Comparison of ENCODE assay signal across 8 cellular contexts in genomic region chr6:135497412-135498177, GRCh38. TPM values are rescaled to one million over a fixed set of nuclear protein-coding genes. Genes with fewer than 3 reads are reported as not detected.
DNase-seq lines count a peak whose midpoint lies in the region; ATAC-seq and TF ChIP-seq lines count a peak whose summit lies in the region.

AHI1 (minus strand) TSS chr6:135497740; CDS start chr6:135492237, 5,503 bp downstream.

- H3K4me3 Mint-ChIP-seq in HFFc6, result no peak within 1 kb of the TSS

- TF ChIP-seq EP300 in ovary (IDR thresholded peaks at IDR 0.05), result peak; percentile 72

- H3K27me3 ChIP-seq in ovary (no peaks in the 10 kb centered on the region), thoracic aorta (replicated peaks; ENCODE audit: insufficient read depth) (no peaks in the 10 kb centered on the region)

- 0 to 1% (median 1%) methylated on average over 67 to 85 of the region's 85 CpGs for WGBS in ovary, 3 donors

- no peaks in the 10 kb centered on the region for H3K27me3 Mint-ChIP-seq in HFFc6 (ENCODE audit: insufficient read depth)

- ATAC-seq in SK-N-SH treated with all-trans-retinoic acid at 6 μM for 48 hours (peak; percentile 95), thoracic aorta (ENCODE audit: insufficient number of reproducible peaks, low FRiP score, low read depth) (peak; percentile 92)

- H3K27ac ChIP-seq in ovary (peak within 1 kb of the TSS; percentile 92 to 96), thoracic aorta (peak within 1 kb of the TSS; percentile 97 to 99)

- DNase-seq in HFFc6 (peak; percentile 92), MV-4-11 (lab: John Stamatoyannopoulos, UW) (peak; percentile 88), head of caudate nucleus (peak; percentile 88 to 98 (median 95)), ovary (peak; percentile 94 to 96 (median 94)), thoracic aorta (ENCODE audit: low spot score) (peak; percentile 80)
- peak; percentile 92 for DNase-seq in activated naive CD4-positive, alpha-beta T cell treated with anti-CD3 and anti-CD28 coated beads, Interleukin-2, amount 50 U/mL, for 16 hours

- H3K27ac Mint-ChIP-seq in HFFc6, result no peak within 1 kb of the TSS

- peaks cover 2% of the 10 kb centered on the region for H3K4me1 ChIP-seq in ovary (ENCODE audit: insufficient read depth)
- H3K4me1 ChIP-seq in thoracic aorta (ENCODE audit: control insufficient read depth in 1 of 2, low read depth in 2 of 2), result peaks cover 9 to 16% of the 10 kb centered on the region in 2 donors

- H3K36me3 ChIP-seq in ovary (no peaks in the 10 kb centered on the region), thoracic aorta (no peaks in the 10 kb centered on the region)

- peaks cover 23% of the 10 kb centered on the region for H3K36me3 Mint-ChIP-seq in HFFc6 (ENCODE audit: low read depth)

- no peaks in the 10 kb centered on the region for H3K9me3 Mint-ChIP-seq in HFFc6

- TF ChIP-seq CTCF in HFFc6 (IDR thresholded peaks at IDR 0.05) (peak; percentile 26; the same call in 1 of the 2 replicates), ovary (IDR thresholded peaks at IDR 0.05) (peak in 2 of 3 donors; percentile 56 to 63), thoracic aorta (IDR thresholded peaks at IDR 0.05) (no peak)

- H3K4me3 ChIP-seq in ovary, result peak within 1 kb of the TSS; percentile 73
- H3K4me3 ChIP-seq in thoracic aorta, result peak within 1 kb of the TSS; percentile 95

- intact Hi-C loops in head of caudate nucleus (cut with DNase I), result loop anchor here (10.0 kb wide), 1 partner anchor 727 kb away; no protein-coding TSS in a partner anchor
- intact Hi-C loops in ovary (cut with DNase I), result loop anchor here in 1 of 4 donors (2.0 kb wide), 1 partner anchor 791 kb away; the partner anchor contains the start of gene BCLAF1

- TF ChIP-seq POLR2A in GM10847 (IDR thresholded peaks at IDR 0.05; ENCODE audit: extremely low read depth, insufficient read length), result peak; percentile 85
- peak; percentile 90 for TF ChIP-seq POLR2A in ovary (IDR thresholded peaks at IDR 0.05)

- H3K9me3 ChIP-seq in ovary, result no peaks in the 10 kb centered on the region
- no peaks in the 10 kb centered on the region for H3K9me3 ChIP-seq in thoracic aorta

- H3K4me1 Mint-ChIP-seq in HFFc6 (ENCODE audit: low read depth), result peaks cover 27% of the 10 kb centered on the region

TF ChIP-seq in SK-N-SH treated with all-trans-retinoic acid at 6 μM for 48 hours, 23 proteins besides CTCF, POLR2A, EP300 and RAD21:
- no peak for TF ChIP-seq ESRRG (CRISPR knock-in tag; IDR thresholded peaks at IDR 0.05)
- TF ChIP-seq ZNF8 (CRISPR knock-in tag; IDR thresholded peaks at IDR 0.05), result 0 out of 2 replicates have a peak, but pooled peaks have one; percentile 25
- no peak for TF ChIP-seq CSDC2 (CRISPR knock-in tag; IDR thresholded peaks at IDR 0.05)
- no peak for TF ChIP-seq GLIS3 (CRISPR knock-in tag; IDR thresholded peaks at IDR 0.05)
- TF ChIP-seq ZFP3 (CRISPR knock-in tag; IDR thresholded peaks at IDR 0.05), result peak; percentile 59; the same call in 1 of the 2 replicates
- no peak for TF ChIP-seq ZFP30 (CRISPR knock-in tag; IDR thresholded peaks at IDR 0.05)
- peak; percentile 15; the same call in 1 of the 2 replicates for TF ChIP-seq PATZ1 (CRISPR knock-in tag; IDR thresholded peaks at IDR 0.05; ENCODE audit: borderline replicate concordance)
- no peak for TF ChIP-seq OSR1 (CRISPR knock-in tag; IDR thresholded peaks at IDR 0.05)
- TF ChIP-seq TCF4 (CRISPR knock-in tag; IDR thresholded peaks at IDR 0.05; ENCODE audit: borderline replicate concordance), result no peak
- TF ChIP-seq, protein P1, sequence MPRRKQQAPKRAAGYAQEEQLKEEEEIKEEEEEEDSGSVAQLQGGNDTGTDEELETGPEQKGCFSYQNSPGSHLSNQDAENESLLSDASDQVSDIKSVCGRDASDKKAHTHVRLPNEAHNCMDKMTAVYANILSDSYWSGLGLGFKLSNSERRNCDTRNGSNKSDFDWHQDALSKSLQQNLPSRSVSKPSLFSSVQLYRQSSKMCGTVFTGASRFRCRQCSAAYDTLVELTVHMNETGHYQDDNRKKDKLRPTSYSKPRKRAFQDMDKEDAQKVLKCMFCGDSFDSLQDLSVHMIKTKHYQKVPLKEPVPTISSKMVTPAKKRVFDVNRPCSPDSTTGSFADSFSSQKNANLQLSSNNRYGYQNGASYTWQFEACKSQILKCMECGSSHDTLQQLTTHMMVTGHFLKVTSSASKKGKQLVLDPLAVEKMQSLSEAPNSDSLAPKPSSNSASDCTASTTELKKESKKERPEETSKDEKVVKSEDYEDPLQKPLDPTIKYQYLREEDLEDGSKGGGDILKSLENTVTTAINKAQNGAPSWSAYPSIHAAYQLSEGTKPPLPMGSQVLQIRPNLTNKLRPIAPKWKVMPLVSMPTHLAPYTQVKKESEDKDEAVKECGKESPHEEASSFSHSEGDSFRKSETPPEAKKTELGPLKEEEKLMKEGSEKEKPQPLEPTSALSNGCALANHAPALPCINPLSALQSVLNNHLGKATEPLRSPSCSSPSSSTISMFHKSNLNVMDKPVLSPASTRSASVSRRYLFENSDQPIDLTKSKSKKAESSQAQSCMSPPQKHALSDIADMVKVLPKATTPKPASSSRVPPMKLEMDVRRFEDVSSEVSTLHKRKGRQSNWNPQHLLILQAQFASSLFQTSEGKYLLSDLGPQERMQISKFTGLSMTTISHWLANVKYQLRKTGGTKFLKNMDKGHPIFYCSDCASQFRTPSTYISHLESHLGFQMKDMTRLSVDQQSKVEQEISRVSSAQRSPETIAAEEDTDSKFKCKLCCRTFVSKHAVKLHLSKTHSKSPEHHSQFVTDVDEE (CRISPR knock-in tag; IDR thresholded peaks at IDR 0.05), result peak; percentile 39; the same call in 1 of the 2 replicates
- TF ChIP-seq CREB5 (CRISPR knock-in tag; IDR thresholded peaks at IDR 0.05; ENCODE audit: low read depth), result no peak

RNA-seq across cellular contexts. Expression of gene AHI1, which starts in this region (rescaled TPM):
- total RNA-seq in HFFc6 (2021; fragmentation: NEBNext Ultra II Directional; extraction: Animal tissue kit (Norgen Biotek cat#: 25700)), result 10 to 100 TPM; 14.6 to 19.1 (median 17.0) TPM
- 10 to 100 TPM; 25.8 to 56.2 (median 32.9) TPM for total RNA-seq in ovary
- 10 to 100 TPM in 1 of 2 donors, 1 to 10 TPM in 1; 7.1 to 20.8 TPM for polyA plus RNA-seq in ovary
- total RNA-seq in thoracic aorta, result 10 to 100 TPM; 21.7 to 65.5 TPM

Comparison
In these comparisons a context has a peak if more than half of its experiments do, and no peak if none do; other contexts are left out.
1. Peak in every context shown above with its lines: DNase-seq, ATAC-seq, H3K4me3 ChIP-seq and H3K27ac ChIP-seq.